Comparison of ENCODE assay signal across 8 cellular contexts in genomic region chr12:56315256-56315625, GRCh38. TPM values are rescaled to one million over a fixed set of nuclear protein-coding genes. Genes with fewer than 3 reads are reported as not detected.
DNase-seq lines count a peak whose midpoint lies in the region; ATAC-seq and TF ChIP-seq lines count a peak whose summit lies in the region.

No MANE protein-coding gene starts in this region.

- peaks cover 5% of the 10 kb centered on the region; the same call in 1 of the 2 replicates for H3K4me1 ChIP-seq in ES-I3 (ENCODE audit: insufficient read depth, low read length)
- H3K4me1 ChIP-seq in PC-3 (ENCODE audit: insufficient read depth, low read length) = peaks cover 15% of the 10 kb centered on the region
- peaks cover 14% of the 10 kb centered on the region for H3K4me1 ChIP-seq in effector memory CD4-positive, alpha-beta T cell (ENCODE audit: control insufficient read depth, insufficient read depth, low read length, poor library complexity, severe bottlenecking)
- peaks cover 14 to 15% of the 10 kb centered on the region in 2 donors for H3K4me1 ChIP-seq in mucosa of rectum (ENCODE audit: control insufficient read depth in 2 of 2, insufficient read depth in 2 of 2, low read length in 2 of 2)

- no peak; the same call in 1 of the 2 replicates for ATAC-seq in PC-3
- ATAC-seq in GM21360 (IDR thresholded peaks at IDR 0.05; ENCODE audit: unreplicated experiment) = no peak

- H3K36me3 ChIP-seq in ES-I3 (ENCODE audit: insufficient read depth, low read length) = peaks cover 23% of the 10 kb centered on the region; the same call in 1 of the 2 replicates
- peaks cover 16% of the 10 kb centered on the region for H3K36me3 ChIP-seq in PC-3 (ENCODE audit: low read depth, low read length)
- H3K36me3 ChIP-seq in effector memory CD4-positive, alpha-beta T cell (ENCODE audit: control insufficient read depth, insufficient read depth, low read length) = peaks cover 17% of the 10 kb centered on the region
- H3K36me3 ChIP-seq in mucosa of rectum (ENCODE audit: control insufficient read depth in 2 of 2, insufficient read depth in 2 of 2, low read length in 2 of 2) = peaks cover 26 to 31% of the 10 kb centered on the region in 2 donors

- in situ Hi-C loops in G401 (cut with HindIII; ENCODE audit: low sequenced_read_pairs) = no loop called here

- H3K27me3 ChIP-seq in PC-3 (ENCODE audit: low read length) (no peaks in the 10 kb centered on the region), mucosa of rectum (ENCODE audit: control insufficient read depth in 2 of 2, insufficient read depth in 2 of 2, low read length in 2 of 2) (no peaks in the 10 kb centered on the region)
- H3K27me3 ChIP-seq in effector memory CD4-positive, alpha-beta T cell (replicated peaks; ENCODE audit: control insufficient read depth, insufficient read depth, low read length, poor library complexity, severe bottlenecking) = no peaks in the 10 kb centered on the region

- TF ChIP-seq CTCF in PC-3 (conservative IDR thresholded peaks at IDR 0.05; ENCODE audit: low read depth, low read length) = no peak

- CTCF ChIA-PET in PC-3 (lab: Charles Lee) = interaction anchor here (0.6 to 1.7 kb wide), 3 partner anchors 60 to 149 kb away, joined by 3 to 6 read pairs (median 4); no protein-coding TSS in a partner anchor

- H3K27ac ChIP-seq in PC-3 (ENCODE audit: low read length) = peak overlapping the region; percentile 59
- peak overlapping the region; percentile 93 for H3K27ac ChIP-seq in effector memory CD4-positive, alpha-beta T cell (ENCODE audit: insufficient read depth, low read length, poor library complexity, severe bottlenecking)
- H3K27ac ChIP-seq in mucosa of rectum (ENCODE audit: low read depth in 2 of 2, low read length in 2 of 2) = peak overlapping the region; percentile 97 to 98

- peaks cover 18% of the 10 kb centered on the region for H3K79me2 ChIP-seq in PC-3 (ENCODE audit: low read length)

- H3K9ac ChIP-seq in ES-I3 (ENCODE audit: low read depth, low read length) (peak overlapping the region; percentile 88), PC-3 (ENCODE audit: low read length) (peak overlapping the region; percentile 95), mucosa of rectum (ENCODE audit: low read depth in 1 of 2, low read length in 2 of 2) (peak overlapping the region; percentile 85 to 95)

- H3F3A ChIP-seq in PC-3 (ENCODE audit: low read length, unreplicated experiment) = no peaks in the 10 kb centered on the region

- intact Hi-C loops in PC-3 (cut with micrococcal nuclease) = loop anchor here (5.0 kb wide), 1 partner anchor 47 kb away; the partner anchor contains the start of genes APOF and STAT2

- H3K4me2 ChIP-seq in PC-3 (ENCODE audit: low read length) = peak overlapping the region; percentile 93

- POLR2A ChIA-PET in PC-3 (lab: Charles Lee; ENCODE audit: unreplicated experiment) = interaction anchor here (0.7 to 1.4 kb wide), 3 partner anchors 18 to 79 kb away, joined by 3 to 6 read pairs (median 3); partner anchors contain the start of gene PAN2

- no peaks in the 10 kb centered on the region for H3K9me2 ChIP-seq in PC-3 (replicated peaks; ENCODE audit: low read length)

- DNase-seq in PC-3 (no peak), G401 (ENCODE audit: low spot score) (no peak), NCI-H1092 (lab: John Stamatoyannopoulos, UW) (no peak), HK-2 (ENCODE audit: unreplicated experiment) (no peak)
- DNase-seq in effector memory CD4-positive, alpha-beta T cell = no peak

- H4K20me1 ChIP-seq in PC-3 (ENCODE audit: low read length) = no peaks in the 10 kb centered on the region

- H3K4me3 ChIP-seq in PC-3 (ENCODE audit: low read length) (peak overlapping the region; percentile 90), mucosa of rectum (ENCODE audit: low read length in 2 of 2) (peak overlapping the region; percentile 97 to 99)
- peak overlapping the region; percentile 80 for H3K4me3 ChIP-seq in effector memory CD4-positive, alpha-beta T cell (ENCODE audit: insufficient read depth, low read depth, low read length, poor library complexity, severe bottlenecking)

- peak overlapping the region; percentile 63 for H2AFZ ChIP-seq in PC-3 (ENCODE audit: low read length)

- H3K9me3 ChIP-seq in ES-I3 (ENCODE audit: control insufficient read depth, insufficient read depth, low read length) = no peaks in the 10 kb centered on the region
- H3K9me3 ChIP-seq in PC-3 (ENCODE audit: low read length) = no peaks in the 10 kb centered on the region
- H3K9me3 ChIP-seq in effector memory CD4-positive, alpha-beta T cell (ENCODE audit: control insufficient read depth, low read length) = no peaks in the 10 kb centered on the region
- no peaks in the 10 kb centered on the region for H3K9me3 ChIP-seq in mucosa of rectum (ENCODE audit: control insufficient read depth in 2 of 2, low read length in 2 of 2)

- BruUV-seq in PC-3 (replicated peaks; lab: Mats Ljungman, UMichigan) = TSS peak; percentile 83

RNA-seq across cellular contexts. Expression of gene CNPY2, which starts 0.5 kb away (rescaled TPM):
- 109 and 162 TPM in 2 replicates for total RNA-seq in PC-3 (2014; rRNA removed)
- 153 and 218 TPM in 2 replicates for total RNA-seq in G401 (2014; rRNA removed; shearing (Covaris generic))

RNA-seq across cellular contexts. Expression of gene CS, which starts 15.1 kb away (rescaled TPM):
- total RNA-seq in PC-3 (2014; rRNA removed) = 182 and 199 TPM in 2 replicates
- total RNA-seq in G401 (2014; rRNA removed; shearing (Covaris generic)) = 56.9 and 64.5 TPM in 2 replicates

RNA-seq across cellular contexts. Expression of gene PAN2, which starts 18.6 kb away (rescaled TPM):
- total RNA-seq in PC-3 (2014; rRNA removed) = 15.3 and 27.1 TPM in 2 replicates
- 16.9 and 18.0 TPM in 2 replicates for total RNA-seq in G401 (2014; rRNA removed; shearing (Covaris generic))

RNA-seq across cellular contexts. Expression of gene IL23A, which starts 23.4 kb away (rescaled TPM):
- total RNA-seq in PC-3 (2014; rRNA removed) = 17.5 and 18.2 TPM in 2 replicates
- 1.3 and 5.3 TPM in 2 replicates for total RNA-seq in G401 (2014; rRNA removed; shearing (Covaris generic))

RNA-seq across cellular contexts. Expression of gene STAT2, which starts 44.7 kb away (rescaled TPM):
- 68.8 and 73.1 TPM in 2 replicates for total RNA-seq in PC-3 (2014; rRNA removed)
- 25.6 and 26.9 TPM in 2 replicates for total RNA-seq in G401 (2014; rRNA removed; shearing (Covaris generic))
